Comparison of ENCODE assay signal across 8 cellular contexts in the genomic region with DNA sequence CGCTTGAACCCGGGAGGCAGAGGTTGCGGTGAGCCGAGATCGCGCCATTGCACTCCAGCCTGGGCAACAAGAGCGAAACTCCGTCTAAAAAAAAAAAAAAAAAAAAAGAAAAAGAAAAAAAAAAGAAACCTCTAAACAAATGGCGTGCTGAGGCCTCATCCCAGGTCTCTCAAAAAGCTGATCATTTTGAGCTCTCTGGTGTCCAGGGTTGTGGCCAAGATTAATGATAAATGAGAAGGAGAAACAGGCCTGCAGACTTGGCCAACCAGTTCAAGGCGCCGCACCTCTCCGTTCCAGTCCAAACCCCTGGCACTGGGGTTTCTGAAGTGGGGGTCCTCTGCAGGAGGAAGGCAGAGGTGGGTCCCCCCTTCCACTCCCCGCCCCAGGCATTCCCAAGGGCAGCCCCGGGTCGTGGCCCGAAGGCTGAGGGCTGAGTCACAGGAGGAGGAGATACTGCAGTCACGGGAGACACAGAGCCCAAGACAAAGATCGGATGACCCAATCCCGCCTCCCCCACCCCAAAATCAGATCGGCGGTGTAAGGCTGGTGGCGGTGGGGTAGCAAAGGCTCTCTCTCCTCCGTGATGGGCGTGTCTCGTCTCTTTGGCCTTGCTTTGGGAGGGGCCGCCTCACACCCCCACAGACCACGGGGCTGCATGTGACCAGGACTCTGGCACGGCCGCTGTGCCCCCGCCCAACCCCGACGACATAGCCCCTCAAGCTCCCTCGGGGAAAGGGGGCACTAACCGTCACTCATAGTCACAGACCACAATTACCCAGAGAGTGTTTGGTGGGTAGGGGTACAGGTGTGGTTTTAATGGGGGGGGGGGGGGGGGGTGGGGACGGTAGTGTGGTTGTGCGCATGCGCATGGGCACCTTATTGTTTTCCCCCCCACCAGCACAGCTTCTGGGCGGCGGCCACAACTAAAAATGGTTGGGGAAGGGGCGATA. TPM values are rescaled to one million over a fixed set of nuclear protein-coding genes. Genes with fewer than 3 reads are reported as not detected.
DNase-seq lines count a peak whose midpoint lies in the region; ATAC-seq and TF ChIP-seq lines count a peak whose summit lies in the region.

No MANE protein-coding gene starts in this region.

- peak overlapping the region; percentile 88 for H3K4me3 Mint-ChIP-seq in activated CD4-positive, alpha-beta T cell treated with anti-CD3 and anti-CD28 coated beads, Interleukin-2, amount 10 ng/mL, durations not matched to agents 24 days and 14 days

- H3K4me3 ChIP-seq in epithelial cell of proximal tubule (ENCODE audit: low read depth, low read length) (peak overlapping the region; percentile 98), mesodermal cell (ENCODE audit: extremely low read depth, insufficient read depth, low read length, poor library complexity, severe bottlenecking) (peak overlapping the region; percentile 98), upper lobe of left lung (peak overlapping the region; percentile 89 to 100 (median 99))

- intact Hi-C loops in activated CD4-positive, alpha-beta T cell treated with anti-CD3 and anti-CD28 coated beads, Interleukin-2, amount 10 ng/mL, durations not matched to agents 24 days and 14 days (cut with micrococcal nuclease), result loop anchor here (5.0 to 10.0 kb wide), 3 partner anchors 104 to 294 kb away; a partner anchor contains a TSS

- H3K4me1 ChIP-seq in mesodermal cell (ENCODE audit: control insufficient read depth, insufficient read depth, low read length, poor library complexity, severe bottlenecking) (peaks cover 32% of the 10 kb centered on the region), upper lobe of left lung (peaks cover 45 to 72% (median 55%) of the 10 kb centered on the region in 4 donors)

- peak overlapping the region; percentile 66 for H3K27ac Mint-ChIP-seq in activated CD4-positive, alpha-beta T cell treated with anti-CD3 and anti-CD28 coated beads, Interleukin-2, amount 10 ng/mL, durations not matched to agents 24 days and 14 days

- no peaks in the 10 kb centered on the region for H3K36me3 Mint-ChIP-seq in activated CD4-positive, alpha-beta T cell treated with anti-CD3 and anti-CD28 coated beads, Interleukin-2, amount 10 ng/mL, durations not matched to agents 24 days and 14 days (ENCODE audit: low read depth)

- DNase-seq in SKM-1 treated with dmso at 0.1 percent for 144 hours (lab: John Stamatoyannopoulos, UW; ENCODE audit: unreplicated experiment) (peak; percentile 33), SKM-1 (lab: John Stamatoyannopoulos, UW; ENCODE audit: unreplicated experiment) (no peak), MV-4-11 (lab: John Stamatoyannopoulos, UW) (peak; percentile 53), epithelial cell of proximal tubule (ENCODE audit: low read depth) (no peak), upper lobe of left lung (peak; percentile 81 to 90), NCI-H526 treated with DMSO at 0.1 percent for 48 hours (lab: John Stamatoyannopoulos, UW) (no peak)
- DNase-seq in activated CD4-positive, alpha-beta T cell treated with anti-CD3 and anti-CD28 coated beads, Interleukin-2, amount 10 ng/mL, durations not matched to agents 24 days and 14 days, result peak; percentile 67

- H3K27ac ChIP-seq in mesodermal cell (ENCODE audit: low read depth, low read length, severe bottlenecking) (peak overlapping the region; percentile 91), upper lobe of left lung (peak overlapping the region; percentile 77 to 97 (median 88))

- H3K36me3 ChIP-seq in mesodermal cell (ENCODE audit: control insufficient read depth, insufficient read depth, low read length), result peaks cover 40% of the 10 kb centered on the region
- peaks cover 0 to 28% (median 12%) of the 10 kb centered on the region in 4 donors for H3K36me3 ChIP-seq in upper lobe of left lung

- peak in 1 of 4 donors; percentile 30 for TF ChIP-seq POLR2A in upper lobe of left lung (IDR thresholded peaks at IDR 0.05)

- ATAC-seq in upper lobe of left lung (ENCODE audit: low FRiP score in 2 of 2), result peak; percentile 56 to 58

- no peak for TF ChIP-seq EP300 in upper lobe of left lung (IDR thresholded peaks at IDR 0.05)

- peaks cover 32% of the 10 kb centered on the region for H3K4me1 Mint-ChIP-seq in activated CD4-positive, alpha-beta T cell treated with anti-CD3 and anti-CD28 coated beads, Interleukin-2, amount 10 ng/mL, durations not matched to agents 24 days and 14 days

- TF ChIP-seq CTCF in epithelial cell of proximal tubule (conservative IDR thresholded peaks at IDR 0.05; ENCODE audit: low read depth, low read length) (no peak), upper lobe of left lung (IDR thresholded peaks at IDR 0.05) (no peak)

- 3 to 12% methylated on average over 8 to 10 of the region's 40 CpGs for WGBS in mesodermal cell (ENCODE audit: insufficient coverage in 2 of 2), 2 experiments
- 31 to 51% methylated on average over 14 to 28 of the region's 40 CpGs for WGBS in upper lobe of left lung, 2 donors

- H3K27me3 Mint-ChIP-seq in activated CD4-positive, alpha-beta T cell treated with anti-CD3 and anti-CD28 coated beads, Interleukin-2, amount 10 ng/mL, durations not matched to agents 24 days and 14 days, result peaks cover 14% of the 10 kb centered on the region

- H3K9me3 ChIP-seq in mesodermal cell (ENCODE audit: control insufficient read depth, low read length), result no peaks in the 10 kb centered on the region
- H3K9me3 ChIP-seq in upper lobe of left lung, result no peaks in the 10 kb centered on the region

- H3K9me3 Mint-ChIP-seq in activated CD4-positive, alpha-beta T cell treated with anti-CD3 and anti-CD28 coated beads, Interleukin-2, amount 10 ng/mL, durations not matched to agents 24 days and 14 days, result no peaks in the 10 kb centered on the region

- H3K27me3 ChIP-seq in upper lobe of left lung, result no peaks in the 10 kb centered on the region

RNA-seq across cellular contexts. Expression of a gene that starts 1.1 kb away (rescaled TPM):
- 17.9 and 18.8 TPM in 2 replicates for total RNA-seq in activated CD4-positive, alpha-beta T cell treated with anti-CD3 and anti-CD28 coated beads, Interleukin-2, amount 10 ng/mL, durations not matched to agents 24 days and 14 days
- total RNA-seq in epithelial cell of proximal tubule (205 and 243 TPM in 2 replicates), upper lobe of left lung (100 to 1,000 TPM; 122 to 343 (median 222) TPM)
- polyA plus RNA-seq in mesodermal cell (2013, experiment 1 of 2), result 282 TPM
- polyA plus RNA-seq in mesodermal cell (2013, experiment 2 of 2), result 239 TPM

RNA-seq across cellular contexts. Expression of a gene that starts 4.0 kb away (rescaled TPM):
- total RNA-seq in activated CD4-positive, alpha-beta T cell treated with anti-CD3 and anti-CD28 coated beads, Interleukin-2, amount 10 ng/mL, durations not matched to agents 24 days and 14 days, result 0.07 TPM in 2 replicates
- total RNA-seq in epithelial cell of proximal tubule (0.36 and 0.40 TPM in 2 replicates), upper lobe of left lung (1 to 10 TPM in 1 of 6 donors, under 1 TPM in 3, not detected in 2; 0.15 to 2.0 (median 0.47) TPM)
- polyA plus RNA-seq in mesodermal cell (2013, experiment 1 of 2), result 9.1 TPM
- polyA plus RNA-seq in mesodermal cell (2013, experiment 2 of 2), result 7.2 TPM

RNA-seq across cellular contexts. Expression of a gene that starts 14.5 kb away (rescaled TPM):
- total RNA-seq in activated CD4-positive, alpha-beta T cell treated with anti-CD3 and anti-CD28 coated beads, Interleukin-2, amount 10 ng/mL, durations not matched to agents 24 days and 14 days, result 51.9 and 55.2 TPM in 2 replicates
- total RNA-seq in epithelial cell of proximal tubule, result 17.6 and 21.2 TPM in 2 replicates
- 0.88 TPM for polyA plus RNA-seq in mesodermal cell (2013, experiment 1 of 2)
- 1.4 TPM for polyA plus RNA-seq in mesodermal cell (2013, experiment 2 of 2)
- 10 to 100 TPM; 17.8 to 69.0 (median 45.4) TPM for total RNA-seq in upper lobe of left lung

RNA-seq across cellular contexts. Expression of a gene that starts 22.8 kb away (rescaled TPM):
- total RNA-seq in activated CD4-positive, alpha-beta T cell treated with anti-CD3 and anti-CD28 coated beads, Interleukin-2, amount 10 ng/mL, durations not matched to agents 24 days and 14 days, result 1,178 and 1,206 TPM in 2 replicates
- 1,399 and 1,932 TPM in 2 replicates for total RNA-seq in epithelial cell of proximal tubule
- 2,329 TPM for polyA plus RNA-seq in mesodermal cell (2013, experiment 1 of 2)
- polyA plus RNA-seq in mesodermal cell (2013, experiment 2 of 2), result 2,398 TPM
- 1,000 to 10,000 TPM in 2 of 6 donors, 100 to 1,000 TPM in 4; 534 to 1,192 (median 783) TPM for total RNA-seq in upper lobe of left lung

RNA-seq across cellular contexts. Expression of a gene that starts 40.7 kb away (rescaled TPM):
- 20.2 and 20.5 TPM in 2 replicates for total RNA-seq in activated CD4-positive, alpha-beta T cell treated with anti-CD3 and anti-CD28 coated beads, Interleukin-2, amount 10 ng/mL, durations not matched to agents 24 days and 14 days
- 8.1 and 14.0 TPM in 2 replicates for total RNA-seq in epithelial cell of proximal tubule
- polyA plus RNA-seq in mesodermal cell (2013, experiment 1 of 2), result 9.6 TPM
- polyA plus RNA-seq in mesodermal cell (2013, experiment 2 of 2), result 7.7 TPM
- 10 to 100 TPM; 13.6 to 26.2 (median 17.5) TPM for total RNA-seq in upper lobe of left lung

Comparison
In these comparisons a context has a peak if more than half of its experiments do, and no peak if none do; other contexts are left out.
1. DNase-seq: peak in SKM-1 treated with dmso at 0.1 percent for 144 hours (single experiment), MV-4-11 (single experiment), activated CD4-positive, alpha-beta T cell treated with anti-CD3 and anti-CD28 coated beads, Interleukin-2, amount 10 ng/mL, durations not matched to agents 24 days and 14 days (single experiment) and upper lobe of left lung (2 of 2); none in SKM-1 (single experiment), epithelial cell of proximal tubule (single experiment) and NCI-H526 treated with DMSO at 0.1 percent for 48 hours (single experiment).
2. Peak in every context shown above with its lines, with median percentiles within 50 percentile points of each other: H3K4me3 ChIP-seq.